ENCODE assay signal across 11 cellular contexts in the genomic region with DNA sequence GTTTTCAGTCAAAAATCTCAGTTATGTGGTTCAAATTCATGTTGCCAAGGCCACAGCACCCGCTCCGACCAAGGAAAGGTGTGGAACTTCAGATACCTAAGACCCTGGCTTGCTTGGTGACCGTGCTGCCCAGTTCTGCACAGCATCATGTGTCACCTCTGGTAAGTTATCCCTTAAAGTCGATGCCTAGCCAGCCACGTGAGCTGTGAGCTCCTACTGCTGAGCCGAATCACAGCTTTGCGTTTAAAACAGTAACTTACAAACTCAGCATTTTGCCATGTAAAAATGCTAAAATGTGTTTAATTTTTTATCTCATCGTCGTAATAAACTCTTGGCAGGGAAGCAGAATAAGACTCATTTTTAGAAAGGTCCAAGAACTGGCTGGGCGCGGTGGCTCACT. TPM values are rescaled to one million over a fixed set of nuclear protein-coding genes. Genes with fewer than 3 reads are reported as not detected.
"Had no signal": no experiment of that assay in that cellular context is flagged by ENCODE, and none has a peak within 500 bp of the region (broad histone marks: within the 10 kb centered on the region; RNA-seq: fewer than 3 reads in every experiment).

No MANE protein-coding gene starts in this region.

- H3K4me3 ChIP-seq: GM23248, HAP-1 had no signal

- H3K4me1 ChIP-seq: HAP-1 had no signal

- DNase-seq: GM23248, GOT3, H7, HFFc6, KG1 had no signal

- H3K36me3 ChIP-seq: HAP-1 had no signal

- H3K27ac ChIP-seq: GM23248, HL-60 had no signal

- H3K9ac ChIP-seq: GM23248 had no signal

- ATAC-seq: HCT116 had no signal

- H2AFZ ChIP-seq: GM23248 had no signal

- H3K9me3 ChIP-seq: HAP-1 had no signal

RNA-seq across cellular contexts. Expression of gene TMEM271, which starts 5.3 kb away (rescaled TPM):
- total RNA-seq: GM23248, HFFc6, HT1080 had no signal
- polyA plus RNA-seq: GM23248, IgD-negative memory B cell had no signal

RNA-seq across cellular contexts. Expression of gene PDE6B, which starts 54.6 kb away (rescaled TPM):
- total RNA-seq: H4, HFFc6 had no signal
- polyA plus RNA-seq: GM23248 had no signal
